2 cellular contexts compared by ENCODE assay signal in genomic region chr6:53725791-53726575, GRCh38.
TF ChIP-seq lines count a peak whose summit lies in the region.

No MANE protein-coding gene starts in this region.

TF ChIP-seq in HEK293, 187 proteins besides CTCF, POLR2A, EP300 and RAD21 (continued from another document and continues in another):
- TF ChIP-seq ZBTB10 (tag by site-specific recombination; IDR thresholded peaks at IDR 0.05), result 0 out of 2 replicates have a peak, but pooled peaks have one; percentile 30
- no peak for TF ChIP-seq ZNF16 (tag by site-specific recombination; IDR thresholded peaks at IDR 0.05; ENCODE audit: low read depth)
- TF ChIP-seq ZFP69B (tag by site-specific recombination; IDR thresholded peaks at IDR 0.05), result no peak
- TF ChIP-seq ZNF394 (tag by site-specific recombination; IDR thresholded peaks at IDR 0.05; ENCODE audit: borderline replicate concordance), result no peak
- TF ChIP-seq GLIS1 (tag by site-specific recombination; IDR thresholded peaks at IDR 0.05), result no peak
- TF ChIP-seq ZNF155 (tag by site-specific recombination; IDR thresholded peaks at IDR 0.05), result no peak
- no peak for TF ChIP-seq ZNF561 (tag by site-specific recombination; IDR thresholded peaks at IDR 0.05; ENCODE audit: borderline replicate concordance)
- TF ChIP-seq ZNF324 (tag by site-specific recombination; IDR thresholded peaks at IDR 0.05), result no peak
- no peak for TF ChIP-seq ZSCAN4 (tag by site-specific recombination; IDR thresholded peaks at IDR 0.05)
- TF ChIP-seq BCL11A (tag by site-specific recombination; IDR thresholded peaks at IDR 0.05; ENCODE audit: low read depth), result no peak
- no peak for TF ChIP-seq SP3 (tag by site-specific recombination; IDR thresholded peaks at IDR 0.05)
- TF ChIP-seq GLI2 (tag by site-specific recombination; IDR thresholded peaks at IDR 0.05; ENCODE audit: borderline replicate concordance, low read depth), result no peak
- no peak for TF ChIP-seq SALL2 (tag by site-specific recombination; IDR thresholded peaks at IDR 0.05; ENCODE audit: borderline replicate concordance)
- no peak for TF ChIP-seq EGR2 (tag by site-specific recombination; IDR thresholded peaks at IDR 0.05; ENCODE audit: low read depth)
- TF ChIP-seq ZNF776 (tag by site-specific recombination; IDR thresholded peaks at IDR 0.05; ENCODE audit: borderline replicate concordance), result no peak
- TF ChIP-seq ZNF654 (tag by site-specific recombination; IDR thresholded peaks at IDR 0.05; ENCODE audit: low read depth), result peak; percentile 90
- no peak for TF ChIP-seq ZNF391 (tag by site-specific recombination; IDR thresholded peaks at IDR 0.05; ENCODE audit: borderline replicate concordance, low read depth)
- 0 out of 2 replicates have a peak, but pooled peaks have one; percentile 18 for TF ChIP-seq YY1 (tag by site-specific recombination; IDR thresholded peaks at IDR 0.05)
- TF ChIP-seq ZNF623 (tag by site-specific recombination; IDR thresholded peaks at IDR 0.05), result no peak
- TF ChIP-seq SCRT1 (tag by site-specific recombination; IDR thresholded peaks at IDR 0.05; ENCODE audit: borderline replicate concordance), result no peak
- peak; percentile 73 for TF ChIP-seq ZNF707 (tag by site-specific recombination; IDR thresholded peaks at IDR 0.05)
- TF ChIP-seq, protein P1, sequence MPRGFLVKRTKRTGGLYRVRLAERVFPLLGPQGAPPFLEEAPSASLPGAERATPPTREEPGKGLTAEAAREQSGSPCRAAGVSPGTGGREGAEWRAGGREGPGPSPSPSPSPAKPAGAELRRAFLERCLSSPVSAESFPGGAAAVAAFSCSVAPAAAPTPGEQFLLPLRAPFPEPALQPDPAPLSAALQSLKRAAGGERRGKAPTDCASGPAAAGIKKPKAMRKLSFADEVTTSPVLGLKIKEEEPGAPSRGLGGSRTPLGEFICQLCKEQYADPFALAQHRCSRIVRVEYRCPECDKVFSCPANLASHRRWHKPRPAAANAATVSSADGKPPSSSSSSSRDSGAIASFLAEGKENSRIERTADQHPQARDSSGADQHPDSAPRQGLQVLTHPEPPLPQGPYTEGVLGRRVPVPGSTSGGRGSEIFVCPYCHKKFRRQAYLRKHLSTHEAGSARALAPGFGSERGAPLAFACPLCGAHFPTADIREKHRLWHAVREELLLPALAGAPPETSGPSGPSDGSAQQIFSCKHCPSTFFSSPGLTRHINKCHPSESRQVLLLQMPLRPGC (tag by site-specific recombination; IDR thresholded peaks at IDR 0.05), result no peak
- TF ChIP-seq ZNF335 (tag by site-specific recombination; conservative IDR thresholded peaks at IDR 0.05), result no peak
- no peak for TF ChIP-seq ZBTB1 (tag by site-specific recombination; IDR thresholded peaks at IDR 0.05)
- TF ChIP-seq GLI4 (tag by site-specific recombination; IDR thresholded peaks at IDR 0.05), result no peak
- no peak for TF ChIP-seq ZNF514 (tag by site-specific recombination; IDR thresholded peaks at IDR 0.05)

TF ChIP-seq in SK-N-SH treated with all-trans-retinoic acid at 6 μM for 48 hours, 23 proteins besides CTCF, POLR2A, EP300 and RAD21 (continued from another document):
- TF ChIP-seq PATZ1 (CRISPR knock-in tag; IDR thresholded peaks at IDR 0.05; ENCODE audit: borderline replicate concordance) (no peak), TOX (CRISPR knock-in tag; IDR thresholded peaks at IDR 0.05; ENCODE audit: borderline replicate concordance) (no peak), ZNF8 (CRISPR knock-in tag; IDR thresholded peaks at IDR 0.05) (no peak), CREB5 (CRISPR knock-in tag; IDR thresholded peaks at IDR 0.05; ENCODE audit: low read depth) (no peak)
